In the genomic region with DNA sequence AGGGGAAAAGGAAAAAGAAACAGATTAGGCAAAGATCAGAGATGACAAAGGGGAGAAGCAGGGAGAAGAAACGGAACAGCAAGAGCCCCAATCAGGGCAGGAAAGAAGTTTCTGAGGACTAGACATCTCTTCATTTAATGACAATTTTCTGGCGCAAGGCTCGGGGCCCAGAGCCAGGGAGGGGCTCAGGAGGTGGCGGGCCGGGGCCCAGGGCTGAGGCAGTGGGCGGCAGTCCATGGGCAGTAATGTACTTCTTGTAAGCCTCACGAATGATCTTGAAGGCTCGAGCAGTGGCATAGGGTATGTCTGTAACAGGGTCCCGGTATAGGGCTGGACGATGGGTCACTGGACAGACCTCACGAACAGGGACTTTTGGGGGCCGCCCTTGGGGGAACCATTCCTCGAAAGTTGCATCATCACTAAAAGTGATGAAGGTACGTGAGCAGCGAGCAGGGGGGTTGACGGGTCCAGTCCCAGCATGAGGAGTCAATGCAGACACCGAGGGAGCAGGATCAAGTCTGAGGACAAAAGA, we compare ENCODE assay signal across 18 cellular contexts. TPM values are rescaled to one million over a fixed set of nuclear protein-coding genes. Genes with fewer than 3 reads are reported as not detected.
"Had no signal": no experiment of that assay in that cellular context is flagged by ENCODE, and none has a peak within 500 bp of the region (broad histone marks: within the 10 kb centered on the region; RNA-seq: fewer than 3 reads in every experiment).

No MANE protein-coding gene starts in this region.

- H3K9me3 Mint-ChIP-seq: central memory CD8-positive, alpha-beta T cell; immature natural killer cell; naive thymus-derived CD8-positive, alpha-beta T cell had no signal

- H3K27me3 Mint-ChIP-seq: central memory CD8-positive, alpha-beta T cell; naive thymus-derived CD8-positive, alpha-beta T cell had no signal

- H3K4me3 ChIP-seq: lower lobe of right lung, testis, upper lobe of right lung had no signal

- H3K9me3 ChIP-seq: lower lobe of right lung, testis, upper lobe of right lung had no signal

- ATAC-seq: stimulated activated naive CD8-positive, alpha-beta T cell treated with anti-CD3 and anti-CD28 coated beads, Interleukin-15, Interleukin-2, amounts not matched to agents 100 U/mL and 50 U/mL, for 24 hours had no signal

- DNase-seq: activated CD4-positive, alpha-beta T cell treated with anti-CD3 and anti-CD28 coated beads for 1 hour; activated CD4-positive, alpha-beta T cell treated with anti-CD3 and anti-CD28 coated beads, Interleukin-2, amount 50 U/mL, for 48 hours; activated naive CD4-positive, alpha-beta T cell treated with Interleukin-2 at 50 U/mL for 16 hours; cortex of kidney; effector memory CD4-positive, alpha-beta T cell; immature natural killer cell; left cardiac atrium; lower lobe of right lung; naive thymus-derived CD8-positive, alpha-beta T cell; right cardiac atrium; stimulated activated CD4-positive, alpha-beta T cell treated with anti-CD3 and anti-CD28 coated beads, Interleukin-1b, Interleukin-23, amount 100 ng/mL, for 48 hours; stimulated activated naive CD8-positive, alpha-beta T cell treated with anti-CD3 and anti-CD28 coated beads, Interleukin-15, Interleukin-2, amounts not matched to agents 100 U/mL and 50 U/mL, for 24 hours; SW 1271; testis; upper lobe of right lung had no signal

- H3K4me3 Mint-ChIP-seq: central memory CD8-positive, alpha-beta T cell; immature natural killer cell; naive thymus-derived CD8-positive, alpha-beta T cell had no signal

- H3K27ac ChIP-seq: lower lobe of right lung, testis, upper lobe of right lung had no signal

- H3K27me3 ChIP-seq: testis, upper lobe of right lung had no signal

- H3K4me1 ChIP-seq: lower lobe of right lung, testis, upper lobe of right lung had no signal

RNA-seq across cellular contexts. Expression of a gene that starts 0.8 kb away (rescaled TPM):
- total RNA-seq: left cardiac atrium, mononuclear cell, right cardiac atrium, testis, upper lobe of right lung had no signal

RNA-seq across cellular contexts. Expression of a gene that starts 20.1 kb away (rescaled TPM):
- total RNA-seq: epithelial cell of proximal tubule had no signal
